ENCODE assay signal across 20 cellular contexts in the genomic region with DNA sequence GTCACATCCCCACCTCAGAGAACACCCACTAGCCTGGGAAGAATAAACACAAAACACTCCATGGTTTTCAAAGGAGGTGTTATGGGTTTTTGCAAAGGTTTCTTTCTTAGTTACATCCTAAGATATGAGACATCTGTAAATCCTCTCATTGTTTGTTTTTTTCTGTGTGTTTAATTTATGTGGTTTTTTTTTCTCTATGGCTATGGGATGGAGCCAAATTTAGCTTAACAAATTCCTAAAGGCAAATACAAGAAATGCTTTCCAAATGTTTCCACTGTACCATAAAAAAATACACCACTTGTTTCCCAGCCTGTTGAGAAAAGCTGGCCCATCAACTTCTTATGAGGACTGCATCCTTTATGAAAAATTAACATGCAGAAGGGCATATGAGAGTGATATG.
DNase-seq lines count a peak whose midpoint lies in the region; ATAC-seq and TF ChIP-seq lines count a peak whose summit lies in the region.
"Had no signal": no experiment of that assay in that cellular context is flagged by ENCODE, and none has a peak within 500 bp of the region (broad histone marks: within the 10 kb centered on the region; RNA-seq: fewer than 3 reads in every experiment).

No MANE protein-coding gene starts in this region.

- H3K27ac ChIP-seq in mesodermal cell (ENCODE audit: low read depth, low read length, severe bottlenecking) (peak overlapping the region; percentile 8), MM.1S (ENCODE audit: low read length) (no peak overlapping the region), breast epithelium (no peak overlapping the region)
- H3K27ac ChIP-seq: adrenal gland, WERI-Rb-1 had no signal

- no peaks in the 10 kb centered on the region for H3K27me3 ChIP-seq in MM.1S (replicated peaks; ENCODE audit: insufficient read depth, low read length)
- H3K27me3 ChIP-seq in breast epithelium = no peaks in the 10 kb centered on the region
- H3K27me3 ChIP-seq: adrenal gland had no signal

- H4K20me1 ChIP-seq in MM.1S (ENCODE audit: insufficient read depth, low read length) = no peaks in the 10 kb centered on the region

- H3K4me3 ChIP-seq in mesodermal cell (ENCODE audit: extremely low read depth, insufficient read depth, low read length, poor library complexity, severe bottlenecking) = no peak overlapping the region
- no peak overlapping the region for H3K4me3 ChIP-seq in MM.1S (ENCODE audit: low read length)
- H3K4me3 ChIP-seq in breast epithelium = no peak overlapping the region
- H3K4me3 ChIP-seq: adrenal gland had no signal

- H3K79me2 ChIP-seq in MM.1S (ENCODE audit: low read length) = no peaks in the 10 kb centered on the region

- no peak for ATAC-seq in left lobe of liver
- ATAC-seq: Right ventricle myocardium inferior, T-helper 17 cell had no signal

- DNase-seq in EH (ENCODE audit: low read depth) (peak; percentile 72), RPMI7951 (ENCODE audit: low read depth) (peak; percentile 85), dedifferentiated amniotic fluid mesenchymal stem cell (ENCODE audit: extremely low spot score) (peak; percentile 81), SK-N-DZ (ENCODE audit: low spot score) (no peak), left lobe of liver (ENCODE audit: low spot score) (no peak), MM.1S (no peak), breast epithelium (ENCODE audit: low spot score in 2 of 2) (no peak)
- DNase-seq: activated CD4-positive, alpha-beta T cell treated with anti-CD3 and anti-CD28 coated beads, Interleukin-2, amount 50 U/mL, for 4 hours; activated effector memory CD4-positive, alpha-beta T cell treated with anti-CD3 and anti-CD28 coated beads, Interleukin-2, amount 50 U/mL, for 16 hours; adrenal gland; effector CD8-positive, alpha-beta T cell; hippocampal formation; islet precursor cell; NCI-H748 treated with DMSO at 0.1 percent for 48 hours; retina; T-helper 17 cell; trophoblast cell; WERI-Rb-1 had no signal

- no peaks in the 10 kb centered on the region for H3K9me2 ChIP-seq in MM.1S (replicated peaks; ENCODE audit: insufficient read depth, low read length)

- peaks cover 14% of the 10 kb centered on the region for H3F3A ChIP-seq in MM.1S (ENCODE audit: insufficient read depth, low read length)

- no peak overlapping the region for H3K9ac ChIP-seq in MM.1S (ENCODE audit: low read length)

- intact Hi-C loops in breast epithelium (cut with DNase I; ENCODE audit: low total_unique reads) = no loop called here

- H2AFZ ChIP-seq in MM.1S (ENCODE audit: low read length) = no peak overlapping the region

- no peak for TF ChIP-seq CTCF in MM.1S (IDR thresholded peaks at IDR 0.05; ENCODE audit: low read length)
- TF ChIP-seq CTCF in breast epithelium (IDR thresholded peaks at IDR 0.05) = no peak

- H3K9me3 ChIP-seq in mesodermal cell (ENCODE audit: control insufficient read depth, low read length) (no peaks in the 10 kb centered on the region), MM.1S (replicated peaks; ENCODE audit: insufficient read depth, low read length) (no peaks in the 10 kb centered on the region), breast epithelium (no peaks in the 10 kb centered on the region)
- H3K9me3 ChIP-seq: adrenal gland had no signal

- no peak overlapping the region for H3K4me2 ChIP-seq in MM.1S (ENCODE audit: low read depth, low read length)

- TF ChIP-seq POLR2A in breast epithelium (IDR thresholded peaks at IDR 0.05) = no peak

- H3K4me1 ChIP-seq in mesodermal cell (ENCODE audit: control insufficient read depth, insufficient read depth, low read length, poor library complexity, severe bottlenecking) = no peaks in the 10 kb centered on the region
- peaks cover 25% of the 10 kb centered on the region for H3K4me1 ChIP-seq in MM.1S (ENCODE audit: low read length)
- H3K4me1 ChIP-seq in breast epithelium = no peaks in the 10 kb centered on the region

- H3K36me3 ChIP-seq in mesodermal cell (ENCODE audit: control insufficient read depth, insufficient read depth, low read length) (no peaks in the 10 kb centered on the region), MM.1S (replicated peaks; ENCODE audit: insufficient read depth, low read length) (no peaks in the 10 kb centered on the region), breast epithelium (no peaks in the 10 kb centered on the region)
- H3K36me3 ChIP-seq: adrenal gland, WERI-Rb-1 had no signal

Comparison
In these comparisons a context has a peak if more than half of its experiments do, and no peak if none do; other contexts are left out.
1. DNase-seq: peak in EH (single experiment), RPMI7951 (single experiment) and dedifferentiated amniotic fluid mesenchymal stem cell (single experiment); none in SK-N-DZ (single experiment), left lobe of liver (single experiment), MM.1S (single experiment) and breast epithelium (0 of 2).